In the genomic region with DNA sequence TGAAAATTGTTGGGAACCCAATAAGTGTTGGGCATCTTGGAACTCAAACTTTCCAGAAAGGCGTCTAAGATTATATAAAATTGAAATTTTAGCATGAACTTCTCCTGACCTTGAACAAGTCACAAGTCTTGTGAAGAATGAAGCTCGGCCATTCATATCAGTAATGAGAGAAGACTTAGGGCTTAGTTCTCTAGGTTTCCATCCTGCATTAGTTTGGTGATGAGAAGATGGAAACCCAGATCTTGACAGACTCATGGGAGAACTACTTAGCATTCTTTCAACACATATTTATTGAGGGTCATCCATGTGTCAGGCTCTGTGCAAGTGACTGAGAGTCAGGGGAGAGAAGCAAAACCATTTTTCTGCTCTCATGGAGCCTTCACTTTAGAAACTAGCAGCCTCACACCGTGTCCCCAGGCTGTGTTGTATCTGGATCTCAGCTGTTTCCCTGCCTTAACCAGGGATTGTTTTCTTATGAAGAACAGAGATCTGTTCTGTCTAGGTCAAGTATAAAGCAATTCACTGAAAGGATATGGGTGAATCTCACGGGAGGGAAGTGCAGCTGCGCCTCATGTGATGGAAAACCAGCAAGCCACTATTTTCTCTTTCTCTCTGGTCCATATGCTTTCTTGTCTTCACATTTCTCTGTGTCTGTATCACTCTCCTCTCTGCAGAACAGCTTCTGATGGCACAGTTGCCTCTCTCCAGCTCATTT, we compare ENCODE assay signal across 17 cellular contexts. TPM values are rescaled to one million over a fixed set of nuclear protein-coding genes. Genes with fewer than 3 reads are reported as not detected.
DNase-seq lines count a peak whose midpoint lies in the region; ATAC-seq, FAIRE-seq and TF ChIP-seq lines count a peak whose summit lies in the region.
"Had no signal": no experiment of that assay in that cellular context is flagged by ENCODE, and none has a peak within 500 bp of the region (broad histone marks: within the 10 kb centered on the region; RNA-seq: fewer than 3 reads in every experiment).

No MANE protein-coding gene starts in this region.

- FAIRE-seq in GM12892 (lab: Jason Lieb, UNC), result peak; percentile 85
- FAIRE-seq: TTC549 had no signal

- peak; percentile 56 for DNase-seq in Ammon's horn (ENCODE audit: low spot score)
- DNase-seq in GM12892 (ENCODE audit: insufficient read length), result no peak
- peak; percentile 93 for DNase-seq in SK-MEL-5 (ENCODE audit: low read depth, low spot score)
- DNase-seq in medulla oblongata (ENCODE audit: extremely low spot score), result peak; percentile 48
- DNase-seq in NAMALWA (ENCODE audit: low spot score), result no peak
- no peak for DNase-seq in DMS153 (lab: John Stamatoyannopoulos, UW)
- DNase-seq: activated CD4-positive, alpha-beta T cell treated with anti-CD3 and anti-CD28 coated beads for 4 hours; activated CD8-positive, alpha-beta memory T cell treated with anti-CD3 and anti-CD28 coated beads, Interleukin-2, amount 10 ng/mL, durations not matched to agents 7 days and 5 days; activated naive CD8-positive, alpha-beta T cell treated with anti-CD3 and anti-CD28 coated beads for 36 hours; mucosa of descending colon; NCI-H1417 treated with DMSO at 0.1 percent for 48 hours; NCI-H524 treated with DMSO at 0.1 percent for 48 hours; stimulated activated CD8-positive, alpha-beta memory T cell treated with anti-CD3 and anti-CD28 coated beads, Interleukin-4, amount 100 ng/mL, for 48 hours had no signal

- no peak for TF ChIP-seq POLR2A in GM12892 (IDR thresholded peaks at IDR 0.05; ENCODE audit: low read depth, low read length)

- no peak for ATAC-seq in HG02678 (IDR thresholded peaks at IDR 0.05; ENCODE audit: unreplicated experiment)
- no peak for ATAC-seq in HG03108 (IDR thresholded peaks at IDR 0.05; ENCODE audit: unreplicated experiment)
- ATAC-seq: activated CD8-positive, alpha-beta memory T cell treated with anti-CD3 and anti-CD28 coated beads, Interleukin-2, amount 10 ng/mL, durations not matched to agents 7 days and 5 days; activated T-helper 17 cell treated with anti-CD3 and anti-CD28 coated beads, Interleukin-2, amount 50 U/mL, for 72 hours; mucosa of descending colon had no signal

- in situ Hi-C loops in SK-MEL-5 (cut with HindIII; ENCODE audit: low pct_unique_long_range_greater_than_20kb, low sequenced_read_pairs), result no loop called here

RNA-seq across cellular contexts. Expression of a gene that starts 3.4 kb away (rescaled TPM):
- polyA plus RNA-seq in GM12892 (2012; ENCODE audit: missing spikeins), result 6.1 TPM
- 5.3 and 6.4 TPM in 2 replicates for total RNA-seq in SK-MEL-5 (2014; rRNA removed; shearing (Covaris generic))
- 2.3 and 9.9 TPM in 2 replicates for polyA plus RNA-seq in SK-MEL-5 (2015; cell fraction: cytosol; rRNA removed)
- 40.5 and 50.1 TPM in 2 replicates for polyA plus RNA-seq in SK-MEL-5 (2015; cell fraction: nucleus; rRNA removed)

Comparison
In these comparisons a context has a peak if more than half of its experiments do, and no peak if none do; other contexts are left out.
1. DNase-seq: peak in Ammon's horn (single experiment), SK-MEL-5 (single experiment) and medulla oblongata (single experiment); none in GM12892 (single experiment), NAMALWA (single experiment) and DMS153 (single experiment).